Comparison of ENCODE assay signal across 8 cellular contexts in the genomic region with DNA sequence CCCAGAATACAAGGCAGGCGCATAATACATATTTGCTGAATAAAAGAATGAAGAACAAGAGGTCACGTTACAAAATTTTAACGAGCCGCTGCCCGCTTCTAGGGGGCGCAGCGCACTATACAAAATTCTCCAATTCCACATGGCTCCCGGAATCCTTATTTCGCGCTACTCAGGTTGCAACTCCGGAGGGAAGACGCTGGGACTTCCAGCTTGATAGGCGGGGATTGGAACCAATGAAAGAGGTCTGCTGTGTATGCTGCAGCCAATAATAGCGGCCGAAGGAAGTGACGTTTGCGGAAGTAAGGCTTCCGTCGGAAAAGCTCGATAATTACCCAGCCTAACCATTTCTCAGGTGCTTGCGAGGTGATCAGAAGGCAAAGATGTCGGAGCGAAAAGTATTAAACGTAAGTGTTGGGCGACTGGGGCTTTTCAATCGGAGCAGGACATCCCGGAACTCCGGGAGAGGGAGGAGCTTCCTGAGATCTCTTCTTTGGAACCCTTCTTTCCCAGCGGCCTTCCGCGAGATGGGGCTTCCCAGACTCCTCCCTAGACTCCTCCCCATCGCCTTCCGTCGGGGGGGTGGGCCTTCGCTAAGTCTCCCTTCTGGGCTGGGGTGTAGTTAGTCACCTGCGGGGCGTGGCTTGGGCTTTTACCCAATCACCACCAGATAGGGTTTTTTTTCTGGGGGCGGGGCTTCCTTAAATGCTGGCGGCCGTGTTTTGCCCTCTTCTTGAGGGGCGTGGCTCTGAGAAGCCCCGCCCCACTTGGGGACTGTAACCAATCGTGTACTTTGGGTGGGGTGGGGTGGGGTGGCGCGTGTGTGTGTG.
A peak's percentile ranks its signal among the peaks of the same experiment; 100 is the strongest.
DNase-seq lines count a peak whose midpoint lies in the region; ATAC-seq and TF ChIP-seq lines count a peak whose summit lies in the region.

Gene YJU2, plus strand, starts transcription at position 314 of the 827 bp plus-strand sequence. Its CDS starts 67 bp downstream, at position 381.

- ATAC-seq in GM18511 (IDR thresholded peaks at IDR 0.05; ENCODE audit: unreplicated experiment) (peak; percentile 87), HG03039 (IDR thresholded peaks at IDR 0.05; ENCODE audit: unreplicated experiment) (peak; percentile 82)

- TF ChIP-seq CTCF in 22Rv1 (IDR thresholded peaks at IDR 0.05) = peak; percentile 78

- peak; percentile 98 to 100 for DNase-seq in NCI-H2081 (lab: John Stamatoyannopoulos, UW)
- peak; percentile 95 for DNase-seq in T1000 (lab: John Stamatoyannopoulos, UW)
- DNase-seq in astrocyte of the hippocampus (ENCODE audit: low read depth, low spot score) = peak; percentile 100
- peak; percentile 92 to 93 for DNase-seq in hippocampal formation (lab: John Stamatoyannopoulos, UW)
- DNase-seq in retina = peak; percentile 100

- peak within 1 kb of the TSS; percentile 91 for H3K27ac ChIP-seq in 22Rv1

Comparison
In these comparisons a context has a peak if more than half of its experiments do, and no peak if none do; other contexts are left out.
1. Peak in every context shown above with its lines: DNase-seq, ATAC-seq and H3K27ac ChIP-seq.